In genomic region chr17:8844229-8845218, GRCh38 we compare ENCODE assay signal across 1 cellular context.
TF ChIP-seq lines count a peak whose summit lies in the region.

No MANE protein-coding gene starts in this region.

TF ChIP-seq in GM23338, 12 proteins besides CTCF, POLR2A, EP300 and RAD21:
- TF ChIP-seq ZNF462 (CRISPR knock-in tag; IDR thresholded peaks at IDR 0.05): no peak
- TF ChIP-seq ZNF114 (CRISPR knock-in tag; IDR thresholded peaks at IDR 0.05): no peak
- TF ChIP-seq EZH2 (IDR thresholded peaks at IDR 0.05; ENCODE audit: low read depth, unreplicated experiment): no peak
- no peak for TF ChIP-seq NANOG (IDR thresholded peaks at IDR 0.05; ENCODE audit: borderline replicate concordance)
- no peak for TF ChIP-seq JUNB (IDR thresholded peaks at IDR 0.05; ENCODE audit: unreplicated experiment)
- no peak for TF ChIP-seq REST (IDR thresholded peaks at IDR 0.05; ENCODE audit: unreplicated experiment)
